Comparison of ENCODE assay signal across 19 cellular contexts in genomic region chr2:202768284-202768683, GRCh38.
DNase-seq lines count a peak whose midpoint lies in the region; ATAC-seq, FAIRE-seq and TF ChIP-seq lines count a peak whose summit lies in the region.
"Had no signal": no experiment of that assay in that cellular context is flagged by ENCODE, and none has a peak within 500 bp of the region (broad histone marks: within the 10 kb centered on the region; RNA-seq: fewer than 3 reads in every experiment).

No MANE protein-coding gene starts in this region.

- TF ChIP-seq EP300 in HepG2 (IDR thresholded peaks at IDR 0.05; ENCODE audit: low read depth in 2 of 2, low read length in 2 of 2) (no peak), HepG2 (CRISPR knock-in tag; IDR thresholded peaks at IDR 0.05; ENCODE audit: borderline replicate concordance) (no peak)

- H3K27me3 Mint-ChIP-seq in activated T-helper 17 cell treated with anti-CD3 and anti-CD28 coated beads, Interleukin-2, amount 50 U/mL, for 72 hours, result no peaks in the 10 kb centered on the region
- H3K27me3 Mint-ChIP-seq in stimulated activated memory B cell treated with anti-CD40 and anti-IgM and Interleukin-4, amounts not matched to agents 10 μg/mL and 1 μg/mL and 100 μg/mL, for 72 hours, result no peaks in the 10 kb centered on the region

- FAIRE-seq in HepG2 (lab: Jason Lieb, UNC), result no peak
- FAIRE-seq: HTR-8/SVneo had no signal

- H3K9ac ChIP-seq in mammary epithelial cell (ENCODE audit: insufficient read depth, low read length) (no peak overlapping the region), HepG2 (ENCODE audit: insufficient read depth, low read depth, low read length) (no peak overlapping the region)
- H3K9ac ChIP-seq: SK-N-SH had no signal

- no peak overlapping the region for H3K27ac ChIP-seq in mammary epithelial cell (ENCODE audit: insufficient read depth, low read depth, low read length)
- H3K27ac ChIP-seq in breast epithelium, result no peak overlapping the region
- peak overlapping the region; percentile 35 for H3K27ac ChIP-seq in HepG2 (ENCODE audit: extremely low read length, insufficient read depth, low read length)
- H3K27ac ChIP-seq: HL-60, Peyer's patch had no signal

- POLR2A ChIA-PET in HepG2 (lab: Yijun Ruan, JAX), result no interaction called here

- no peak overlapping the region for H2AFZ ChIP-seq in mammary epithelial cell (ENCODE audit: low read depth, low read length)
- no peak overlapping the region for H2AFZ ChIP-seq in HepG2 (ENCODE audit: low read length)

- dilution Hi-C loops in mammary epithelial cell (cut with HindIII; ENCODE audit: low sequenced_read_pairs), result no loop called here

- TF ChIP-seq RAD21 in HepG2 (CRISPR knock-in tag; IDR thresholded peaks at IDR 0.05), result no peak

- DNase-seq in mammary epithelial cell, result no peak
- DNase-seq in breast epithelium (ENCODE audit: low spot score in 2 of 2), result no peak
- no peak for DNase-seq in HepG2 (ENCODE audit: low spot score)
- no peak for DNase-seq in RPMI8226
- no peak for DNase-seq in NOMO-1 treated with dmso at 0.1 percent for 144 hours (lab: John Stamatoyannopoulos, UW; ENCODE audit: unreplicated experiment)
- DNase-seq: Calu3, DMS53, NCI-H1105, NCI-H1694, NCI-H446 treated with DMSO at 0.1 percent for 48 hours, NCI-H82, Peyer's patch, Right ventricle myocardium superior, SK-N-SH had no signal

- H3K27me3 ChIP-seq in mammary epithelial cell (ENCODE audit: insufficient read depth, low read length) (no peaks in the 10 kb centered on the region), breast epithelium (no peaks in the 10 kb centered on the region), HepG2 (ENCODE audit: control insufficient read depth in 1 of 2, insufficient read depth in 2 of 2, low read length in 2 of 2) (no peaks in the 10 kb centered on the region)
- H3K27me3 ChIP-seq: Peyer's patch had no signal

- no peak overlapping the region for H3K4me3 ChIP-seq in mammary epithelial cell (replicated peaks in 1 of 3; ENCODE audit: insufficient read depth in 1 of 3, low read depth in 2 of 3, low read length in 3 of 3)
- no peak overlapping the region for H3K4me3 ChIP-seq in breast epithelium
- H3K4me3 ChIP-seq in HepG2 (replicated peaks in 1 of 3; ENCODE audit: insufficient read depth in 1 of 3, low read depth in 2 of 3, low read length in 3 of 3), result no peak overlapping the region
- H3K4me3 ChIP-seq: HAP-1, Peyer's patch had no signal

- no peaks in the 10 kb centered on the region for H4K20me1 ChIP-seq in mammary epithelial cell (ENCODE audit: insufficient read depth, low read length)
- H4K20me1 ChIP-seq in HepG2 (ENCODE audit: insufficient read depth, low read length), result no peaks in the 10 kb centered on the region

- H3K4me3 Mint-ChIP-seq in activated T-helper 17 cell treated with anti-CD3 and anti-CD28 coated beads, Interleukin-2, amount 50 U/mL, for 72 hours, result no peak overlapping the region
- H3K4me3 Mint-ChIP-seq in stimulated activated memory B cell treated with anti-CD40 and anti-IgM and Interleukin-4, amounts not matched to agents 10 μg/mL and 1 μg/mL and 100 μg/mL, for 72 hours, result no peak overlapping the region

- TF ChIP-seq CTCF in mammary epithelial cell (conservative IDR thresholded peaks at IDR 0.05 in 1 of 2, IDR thresholded peaks at IDR 0.05 in 1 of 2; ENCODE audit: extremely low read depth in 1 of 2, insufficient read depth in 1 of 2, low read depth in 1 of 2, low read length in 2 of 2) (no peak), breast epithelium (IDR thresholded peaks at IDR 0.05) (no peak), HepG2 (CRISPR knock-in tag; IDR thresholded peaks at IDR 0.05) (no peak)

- CTCF ChIA-PET in mammary epithelial cell (lab: Charles Lee; ENCODE audit: low non-redundant PET) (no interaction called here), HepG2 (lab: Yijun Ruan, JAX; ENCODE audit: low intra/inter-chr PET ratio, low total read pairs) (no interaction called here)

- H3K27ac Mint-ChIP-seq in activated T-helper 17 cell treated with anti-CD3 and anti-CD28 coated beads, Interleukin-2, amount 50 U/mL, for 72 hours, result peak overlapping the region; percentile 58
- no peak overlapping the region for H3K27ac Mint-ChIP-seq in stimulated activated memory B cell treated with anti-CD40 and anti-IgM and Interleukin-4, amounts not matched to agents 10 μg/mL and 1 μg/mL and 100 μg/mL, for 72 hours

- no peak overlapping the region for H3K4me2 ChIP-seq in mammary epithelial cell (ENCODE audit: insufficient read depth, low read depth, low read length)
- no peak overlapping the region for H3K4me2 ChIP-seq in HepG2 (ENCODE audit: low read depth, low read length)
- H3K4me2 ChIP-seq: SK-N-SH had no signal

- H3K9me3 ChIP-seq in mammary epithelial cell (replicated peaks; ENCODE audit: insufficient read depth, low read length) (no peaks in the 10 kb centered on the region), breast epithelium (no peaks in the 10 kb centered on the region), HepG2 (ENCODE audit: low read length) (no peaks in the 10 kb centered on the region)
- H3K9me3 ChIP-seq: HAP-1, Peyer's patch, SK-N-SH had no signal

- H3K4me1 ChIP-seq in mammary epithelial cell (ENCODE audit: insufficient read depth, low read length) (peaks cover 10% of the 10 kb centered on the region), breast epithelium (no peaks in the 10 kb centered on the region), HepG2 (ENCODE audit: insufficient read depth, low read length) (peaks cover 9% of the 10 kb centered on the region)
- H3K4me1 ChIP-seq: Peyer's patch had no signal

- BruUV-seq in mammary epithelial cell (replicated peaks; lab: Mats Ljungman, UMichigan), result TSS peak; percentile 15
- BruUV-seq in HepG2 (replicated peaks; lab: Mats Ljungman, UMichigan), result TSS peak; percentile 33

- in situ Hi-C loops in mammary epithelial cell (cut with MboI; ENCODE audit: low sequenced_read_pairs in 2 of 2), result no loop called here
- in situ Hi-C loops in HepG2 (cut with HindIII; ENCODE audit: extremely low pct_ligation_motif_present, low pct_unique_long_range_greater_than_20kb), result no loop called here

- H3K9me3 Mint-ChIP-seq in activated T-helper 17 cell treated with anti-CD3 and anti-CD28 coated beads, Interleukin-2, amount 50 U/mL, for 72 hours, result no peaks in the 10 kb centered on the region
- no peaks in the 10 kb centered on the region for H3K9me3 Mint-ChIP-seq in stimulated activated memory B cell treated with anti-CD40 and anti-IgM and Interleukin-4, amounts not matched to agents 10 μg/mL and 1 μg/mL and 100 μg/mL, for 72 hours

- H3K36me3 ChIP-seq in mammary epithelial cell (ENCODE audit: insufficient read depth, low read length) (no peaks in the 10 kb centered on the region), breast epithelium (no peaks in the 10 kb centered on the region), HepG2 (replicated peaks in 1 of 2; ENCODE audit: control insufficient read depth in 1 of 2, insufficient read depth in 2 of 2, low read length in 2 of 2) (peaks cover 7 to 30% of the 10 kb centered on the region in 2 experiments)

- intact Hi-C loops in mammary epithelial cell (cut with micrococcal nuclease), result no loop called here
- intact Hi-C loops in breast epithelium (cut with DNase I; ENCODE audit: low total_unique reads), result no loop called here
- intact Hi-C loops in HepG2 (cut with micrococcal nuclease; ENCODE audit: unreplicated experiment), result loop anchor here (5.0 kb wide), 1 partner anchor 181 kb away; no protein-coding TSS in a partner anchor

- no peak for ATAC-seq in activated T-helper 17 cell treated with anti-CD3 and anti-CD28 coated beads, Interleukin-2, amount 50 U/mL, for 72 hours (replicated peaks)
- no peak; the same call in 2 of the 3 replicates for ATAC-seq in HepG2
- ATAC-seq in stimulated activated memory B cell treated with anti-CD40 and anti-IgM and Interleukin-4, amounts not matched to agents 10 μg/mL and 1 μg/mL and 100 μg/mL, for 72 hours, result no peak

- no peak for TF ChIP-seq POLR2A in breast epithelium (IDR thresholded peaks at IDR 0.05)
- no peak for TF ChIP-seq POLR2A in HepG2 (IDR thresholded peaks at IDR 0.05; ENCODE audit: insufficient read depth in 1 of 2, low read depth in 2 of 2, low read length in 2 of 2)

- H3K79me2 ChIP-seq in mammary epithelial cell (ENCODE audit: insufficient read depth, low read length) (no peaks in the 10 kb centered on the region), HepG2 (ENCODE audit: insufficient read depth, low read length) (no peaks in the 10 kb centered on the region)

- H3K4me1 Mint-ChIP-seq in activated T-helper 17 cell treated with anti-CD3 and anti-CD28 coated beads, Interleukin-2, amount 50 U/mL, for 72 hours, result peaks cover 5% of the 10 kb centered on the region
- H3K4me1 Mint-ChIP-seq in stimulated activated memory B cell treated with anti-CD40 and anti-IgM and Interleukin-4, amounts not matched to agents 10 μg/mL and 1 μg/mL and 100 μg/mL, for 72 hours, result no peaks in the 10 kb centered on the region

- H3K36me3 Mint-ChIP-seq in activated T-helper 17 cell treated with anti-CD3 and anti-CD28 coated beads, Interleukin-2, amount 50 U/mL, for 72 hours (ENCODE audit: low read depth), result peaks cover 61% of the 10 kb centered on the region
- peaks cover 39% of the 10 kb centered on the region for H3K36me3 Mint-ChIP-seq in stimulated activated memory B cell treated with anti-CD40 and anti-IgM and Interleukin-4, amounts not matched to agents 10 μg/mL and 1 μg/mL and 100 μg/mL, for 72 hours

TF ChIP-seq in HepG2, 621 proteins besides CTCF, POLR2A, EP300 and RAD21:
- TF ChIP-seq HHEX (CRISPR knock-in tag; IDR thresholded peaks at IDR 0.05) (no peak), ZNF652 (CRISPR knock-in tag; IDR thresholded peaks at IDR 0.05; ENCODE audit: borderline replicate concordance, low read depth) (peak; percentile 79; the same call in 1 of the 2 replicates)
